In genomic region chrX:129600981-129601424, GRCh38 we compare ENCODE assay signal across 8 cellular contexts. TPM values are rescaled to one million over a fixed set of nuclear protein-coding genes. Genes with fewer than 3 reads are reported as not detected.
DNase-seq lines count a peak whose midpoint lies in the region; ATAC-seq and TF ChIP-seq lines count a peak whose summit lies in the region.

No MANE protein-coding gene starts in this region.

- intact Hi-C loops in activated CD4-positive, alpha-beta T cell treated with anti-CD3 and anti-CD28 coated beads, Interleukin-2, amount 10 ng/mL, durations not matched to agents 24 days and 14 days (cut with micrococcal nuclease) = loop anchor here (5.0 kb wide), 1 partner anchor 611 kb away; no protein-coding TSS in a partner anchor

- H3K4me1 Mint-ChIP-seq in activated CD4-positive, alpha-beta T cell treated with anti-CD3 and anti-CD28 coated beads, Interleukin-2, amount 10 ng/mL, durations not matched to agents 24 days and 14 days = peaks cover 15% of the 10 kb centered on the region

- no peak overlapping the region for H3K27ac ChIP-seq in Karpas-422 (ENCODE audit: low read length)
- H3K27ac ChIP-seq in angular gyrus (ENCODE audit: low read depth, low read length) = peak overlapping the region; percentile 37
- no peak overlapping the region for H3K27ac ChIP-seq in hepatocyte

- H3K27ac Mint-ChIP-seq in activated CD4-positive, alpha-beta T cell treated with anti-CD3 and anti-CD28 coated beads, Interleukin-2, amount 10 ng/mL, durations not matched to agents 24 days and 14 days = no peak overlapping the region

- H3K79me2 ChIP-seq in Karpas-422 (ENCODE audit: low read length) (no peaks in the 10 kb centered on the region), hepatocyte (no peaks in the 10 kb centered on the region)

- H3K36me3 ChIP-seq in Karpas-422 (ENCODE audit: insufficient read depth, low read length) (no peaks in the 10 kb centered on the region), hepatocyte (replicated peaks; ENCODE audit: insufficient read depth, low read depth) (no peaks in the 10 kb centered on the region)

- H3K9me3 ChIP-seq in Karpas-422 (ENCODE audit: low read length) (no peaks in the 10 kb centered on the region), hepatocyte (ENCODE audit: low read depth) (no peaks in the 10 kb centered on the region)

- H3K4me1 ChIP-seq in Karpas-422 (ENCODE audit: low read length) (peaks cover 26% of the 10 kb centered on the region), hepatocyte (ENCODE audit: insufficient read depth) (no peaks in the 10 kb centered on the region)

- H4K20me1 ChIP-seq in Karpas-422 (ENCODE audit: insufficient read depth, low read depth, low read length) = no peaks in the 10 kb centered on the region
- H4K20me1 ChIP-seq in hepatocyte (ENCODE audit: insufficient read depth, poor library complexity, severe bottlenecking) = no peaks in the 10 kb centered on the region

- H3K27me3 Mint-ChIP-seq in activated CD4-positive, alpha-beta T cell treated with anti-CD3 and anti-CD28 coated beads, Interleukin-2, amount 10 ng/mL, durations not matched to agents 24 days and 14 days = no peaks in the 10 kb centered on the region

- no peak for ATAC-seq in HG03095 (IDR thresholded peaks at IDR 0.05; ENCODE audit: unreplicated experiment)

- no peaks in the 10 kb centered on the region for H3K27me3 ChIP-seq in Karpas-422 (ENCODE audit: low read length)
- H3K27me3 ChIP-seq in hepatocyte = no peaks in the 10 kb centered on the region

- no peak overlapping the region for H3K4me2 ChIP-seq in Karpas-422 (ENCODE audit: low read depth, low read length, poor library complexity, severe bottlenecking)
- no peak overlapping the region for H3K4me2 ChIP-seq in hepatocyte

- no peak overlapping the region for H3K4me3 ChIP-seq in Karpas-422 (ENCODE audit: low read length)
- no peak overlapping the region for H3K4me3 ChIP-seq in hepatocyte

- H3K9me2 ChIP-seq in Karpas-422 (replicated peaks; ENCODE audit: insufficient read depth, low read length) (no peaks in the 10 kb centered on the region), hepatocyte (replicated peaks; ENCODE audit: insufficient read depth) (no peaks in the 10 kb centered on the region)

- H3K9ac ChIP-seq in Karpas-422 (ENCODE audit: low read length) = no peak overlapping the region

- H3K9me3 Mint-ChIP-seq in activated CD4-positive, alpha-beta T cell treated with anti-CD3 and anti-CD28 coated beads, Interleukin-2, amount 10 ng/mL, durations not matched to agents 24 days and 14 days = no peaks in the 10 kb centered on the region

- 48% methylated on average over 11 of the region's 11 CpGs for WGBS in hepatocyte (ENCODE audit: low lambda C conversion rate, missing lambda C conversion rate)

- no peak overlapping the region for H2AFZ ChIP-seq in Karpas-422 (ENCODE audit: low read length)
- H2AFZ ChIP-seq in hepatocyte = no peak overlapping the region

- TF ChIP-seq CTCF in hepatocyte (IDR thresholded peaks at IDR 0.05; ENCODE audit: poor library complexity) = peak; percentile 59

- no peak overlapping the region for H3K4me3 Mint-ChIP-seq in activated CD4-positive, alpha-beta T cell treated with anti-CD3 and anti-CD28 coated beads, Interleukin-2, amount 10 ng/mL, durations not matched to agents 24 days and 14 days

- peak; percentile 74 for DNase-seq in activated CD4-positive, alpha-beta T cell treated with anti-CD3 and anti-CD28 coated beads, Interleukin-2, amount 10 ng/mL, durations not matched to agents 24 days and 14 days
- DNase-seq in activated CD4-positive, alpha-beta T cell treated with anti-CD3 and anti-CD28 coated beads, Interleukin-2, amount 50 U/mL, for 48 hours = no peak
- DNase-seq in Karpas-422 (peak; percentile 73), hepatocyte (ENCODE audit: low spot score) (peak; percentile 34), A172 (ENCODE audit: low spot score) (no peak)
- peak; percentile 0 for DNase-seq in stimulated activated naive CD4-positive, alpha-beta T cell treated with Interleukin-2 at 50 U/mL for 16 hours (lab: John Stamatoyannopoulos, UW)

- H3K36me3 Mint-ChIP-seq in activated CD4-positive, alpha-beta T cell treated with anti-CD3 and anti-CD28 coated beads, Interleukin-2, amount 10 ng/mL, durations not matched to agents 24 days and 14 days (ENCODE audit: low read depth) = no peaks in the 10 kb centered on the region

RNA-seq across cellular contexts. Expression of gene APLN, which starts 53.8 kb away (rescaled TPM):
- 0.65 and 0.66 TPM in 2 replicates for total RNA-seq in activated CD4-positive, alpha-beta T cell treated with anti-CD3 and anti-CD28 coated beads, Interleukin-2, amount 10 ng/mL, durations not matched to agents 24 days and 14 days
- total RNA-seq in Karpas-422 (2014; rRNA removed; shearing (Covaris generic); ENCODE audit: low replicate concordance) = not detected in 2 replicates
- 0.16 and 0.30 TPM in 2 replicates for total RNA-seq in hepatocyte
- 0.30 and 0.92 TPM in 2 replicates for polyA plus RNA-seq in hepatocyte
- 0.31 and 0.65 TPM in 2 replicates for total RNA-seq in A172 (2014; rRNA removed; shearing (Covaris generic))

Comparison
In these comparisons a context has a peak if more than half of its experiments do, and no peak if none do; other contexts are left out.
1. DNase-seq: peak in activated CD4-positive, alpha-beta T cell treated with anti-CD3 and anti-CD28 coated beads, Interleukin-2, amount 10 ng/mL, durations not matched to agents 24 days and 14 days (single experiment), Karpas-422 (single experiment), hepatocyte (single experiment) and stimulated activated naive CD4-positive, alpha-beta T cell treated with Interleukin-2 at 50 U/mL for 16 hours (single experiment); none in activated CD4-positive, alpha-beta T cell treated with anti-CD3 and anti-CD28 coated beads, Interleukin-2, amount 50 U/mL, for 48 hours (0 of 2) and A172 (single experiment).